ENCODE assay signal across 10 cellular contexts in genomic region chr18:457120-457519, GRCh38. TPM values are rescaled to one million over a fixed set of nuclear protein-coding genes. Genes with fewer than 3 reads are reported as not detected.
DNase-seq lines count a peak whose midpoint lies in the region; ATAC-seq and TF ChIP-seq lines count a peak whose summit lies in the region.
"Had no signal": no experiment of that assay in that cellular context is flagged by ENCODE, and none has a peak within 500 bp of the region (broad histone marks: within the 10 kb centered on the region; RNA-seq: fewer than 3 reads in every experiment).

No MANE protein-coding gene starts in this region.

- intact Hi-C loops in colonic mucosa (cut with DNase I) (no loop called here), vagina (cut with DNase I) (no loop called here)

- H3K27me3 Mint-ChIP-seq in mesothelial cell of epicardium (ENCODE audit: low read depth) = no peaks in the 10 kb centered on the region

- H3K9me3 Mint-ChIP-seq in mesothelial cell of epicardium = peaks cover 16% of the 10 kb centered on the region

- H3K9me3 ChIP-seq in colonic mucosa (no peaks in the 10 kb centered on the region), vagina (no peaks in the 10 kb centered on the region)

- peaks cover 23% of the 10 kb centered on the region for H3K36me3 Mint-ChIP-seq in mesothelial cell of epicardium

- ATAC-seq in HG03095 (IDR thresholded peaks at IDR 0.05; ENCODE audit: unreplicated experiment) = no peak
- no peak for ATAC-seq in HG03097 (IDR thresholded peaks at IDR 0.05; ENCODE audit: low FRiP score, unreplicated experiment)
- ATAC-seq in GM18909 (IDR thresholded peaks at IDR 0.05; ENCODE audit: poor library complexity, unreplicated experiment) = no peak

- H3K27ac ChIP-seq in colonic mucosa (peak overlapping the region; percentile 44), vagina (peak overlapping the region; percentile 70)

- H3K4me1 ChIP-seq in colonic mucosa (no peaks in the 10 kb centered on the region), vagina (peaks cover 8% of the 10 kb centered on the region)

- no peak for TF ChIP-seq POLR2A in vagina (IDR thresholded peaks at IDR 0.05)

- no peak overlapping the region for H3K9ac ChIP-seq in colonic mucosa (ENCODE audit: low read depth in 2 of 2, low read length in 2 of 2)

- peak overlapping the region; percentile 91 for H3K27ac Mint-ChIP-seq in mesothelial cell of epicardium
- H3K27ac Mint-ChIP-seq: B cell had no signal

- no peak for TF ChIP-seq CTCF in colonic mucosa (IDR thresholded peaks at IDR 0.05)
- no peak for TF ChIP-seq CTCF in mesothelial cell of epicardium (IDR thresholded peaks at IDR 0.05; ENCODE audit: unreplicated experiment)
- no peak for TF ChIP-seq CTCF in vagina (IDR thresholded peaks at IDR 0.05)

- no peaks in the 10 kb centered on the region for H3K36me3 ChIP-seq in colonic mucosa
- H3K36me3 ChIP-seq in vagina = no peaks in the 10 kb centered on the region

- H3K4me1 Mint-ChIP-seq in mesothelial cell of epicardium = peaks cover 37% of the 10 kb centered on the region
- H3K4me1 Mint-ChIP-seq: B cell had no signal

- no peaks in the 10 kb centered on the region for H3K27me3 ChIP-seq in colonic mucosa
- H3K27me3 ChIP-seq in vagina = no peaks in the 10 kb centered on the region

- DNase-seq in NCI-H510A treated with DMSO at 0.1 percent for 48 hours (lab: John Stamatoyannopoulos, UW) (peak; percentile 60), NCI-H510A (lab: John Stamatoyannopoulos, UW) (no peak), colonic mucosa (no peak), mesothelial cell of epicardium (ENCODE audit: low spot score in 2 of 2, unreplicated experiment in 2 of 2) (peak in 1 of 2 experiments; percentile 46), vagina (ENCODE audit: extremely low spot score in 2 of 2) (peak in 1 of 2 donors; percentile 85)
- DNase-seq: NCI-H2081 treated with DMSO at 0.1 percent for 48 hours had no signal

- H3K4me3 Mint-ChIP-seq in mesothelial cell of epicardium = peak overlapping the region; percentile 43
- H3K4me3 Mint-ChIP-seq: B cell had no signal

- no peak overlapping the region for H3K4me3 ChIP-seq in colonic mucosa
- peak overlapping the region; percentile 9 to 36 for H3K4me3 ChIP-seq in vagina

RNA-seq across cellular contexts. Expression of gene COLEC12, which starts 43.4 kb away (rescaled TPM):
- total RNA-seq in colonic mucosa = 1 to 10 TPM; 1.9 to 4.7 TPM
- 68.7 to 70.5 TPM (median 70.0 TPM) in 3 replicates for total RNA-seq in mesothelial cell of epicardium
- total RNA-seq in vagina = 18.9 TPM
- total RNA-seq: B cell had no signal
